ENCODE assay signal across 18 cellular contexts in the genomic region with DNA sequence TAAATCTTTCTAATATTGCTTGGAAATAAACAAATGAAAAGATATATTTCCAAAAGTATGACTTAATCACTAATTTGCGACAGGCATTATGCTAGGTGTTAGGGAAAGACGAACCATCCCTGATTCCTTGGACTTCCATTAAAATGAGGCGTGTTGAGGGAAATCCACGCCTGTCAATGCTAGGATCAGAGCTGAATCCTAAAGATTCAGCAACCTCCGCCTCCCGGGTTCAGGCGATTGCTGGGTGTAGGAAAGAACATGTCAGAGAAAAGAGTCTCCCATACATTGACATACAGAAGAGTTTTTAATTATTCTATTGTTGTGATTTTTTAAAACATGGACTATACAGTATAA. TPM values are rescaled to one million over a fixed set of nuclear protein-coding genes. Genes with fewer than 3 reads are reported as not detected.
DNase-seq lines count a peak whose midpoint lies in the region; ATAC-seq and TF ChIP-seq lines count a peak whose summit lies in the region.
"Had no signal": no experiment of that assay in that cellular context is flagged by ENCODE, and none has a peak within 500 bp of the region (broad histone marks: within the 10 kb centered on the region; RNA-seq: fewer than 3 reads in every experiment).

No MANE protein-coding gene starts in this region.

- peak overlapping the region; percentile 67 for H3K4me3 ChIP-seq in HUES64 (ENCODE audit: low read length)
- peak overlapping the region; percentile 3 to 39 (median 28) for H3K4me3 ChIP-seq in mammary epithelial cell (replicated peaks in 1 of 3; ENCODE audit: insufficient read depth in 1 of 3, low read depth in 2 of 3, low read length in 3 of 3)
- H3K4me3 ChIP-seq: GM23248 had no signal

- H3K4me3 Mint-ChIP-seq in mesothelial cell of epicardium: peak overlapping the region; percentile 58
- no peak overlapping the region for H3K4me3 Mint-ChIP-seq in activated CD4-positive, alpha-beta memory T cell treated with anti-CD3 and anti-CD28 coated beads for 36 hours
- H3K4me3 Mint-ChIP-seq: CD4-positive, CD25-positive, alpha-beta regulatory T cell; naive B cell; T-helper 2 cell treated with Interferon-gamma antibody and Interleukin-4, amounts not matched to agents 5 μg/mL and 100 μg/mL, for 36 hours had no signal

- H3K4me1 ChIP-seq in ES-I3 (ENCODE audit: insufficient read depth, low read length): no peaks in the 10 kb centered on the region
- peaks cover 6% of the 10 kb centered on the region; the same call in 1 of the 2 replicates for H3K4me1 ChIP-seq in HUES64 (ENCODE audit: insufficient read depth, low read length)
- H3K4me1 ChIP-seq in mammary epithelial cell (ENCODE audit: insufficient read depth, low read length): peaks cover 5% of the 10 kb centered on the region

- DNase-seq in mammary epithelial cell: no peak
- DNase-seq in mesothelial cell of epicardium (ENCODE audit: low spot score in 2 of 2, unreplicated experiment in 2 of 2): no peak
- no peak for DNase-seq in activated CD4-positive, alpha-beta memory T cell treated with anti-CD3 and anti-CD28 coated beads for 36 hours
- DNase-seq: CD4-positive, CD25-positive, alpha-beta regulatory T cell; GF-D8; kidney; MV-4-11; naive B cell; right cardiac atrium; stimulated activated naive CD4-positive, alpha-beta T cell had no signal

- H3K4me2 ChIP-seq in mammary epithelial cell (ENCODE audit: insufficient read depth, low read depth, low read length): peak overlapping the region; percentile 73

- ATAC-seq in GM19328 (IDR thresholded peaks at IDR 0.05; ENCODE audit: unreplicated experiment) (no peak), HG02610 (IDR thresholded peaks at IDR 0.05; ENCODE audit: unreplicated experiment) (no peak)
- ATAC-seq: right cardiac atrium had no signal

- no peak overlapping the region for H3K27ac Mint-ChIP-seq in mesothelial cell of epicardium
- H3K27ac Mint-ChIP-seq in activated CD4-positive, alpha-beta memory T cell treated with anti-CD3 and anti-CD28 coated beads for 36 hours: no peak overlapping the region
- H3K27ac Mint-ChIP-seq: T-helper 2 cell treated with Interferon-gamma antibody and Interleukin-4, amounts not matched to agents 5 μg/mL and 100 μg/mL, for 36 hours had no signal

- no peaks in the 10 kb centered on the region for H4K20me1 ChIP-seq in mammary epithelial cell (ENCODE audit: insufficient read depth, low read length)

- CTCF ChIA-PET in mammary epithelial cell (lab: Charles Lee; ENCODE audit: low non-redundant PET): no interaction called here
- CTCF ChIA-PET in activated CD4-positive, alpha-beta memory T cell treated with anti-CD3 and anti-CD28 coated beads for 36 hours (lab: Charles Lee): no interaction called here

- H3K36me3 Mint-ChIP-seq in mesothelial cell of epicardium: no peaks in the 10 kb centered on the region
- peaks cover 4% of the 10 kb centered on the region for H3K36me3 Mint-ChIP-seq in activated CD4-positive, alpha-beta memory T cell treated with anti-CD3 and anti-CD28 coated beads for 36 hours
- H3K36me3 Mint-ChIP-seq: CD4-positive, CD25-positive, alpha-beta regulatory T cell had no signal

- peaks cover 10% of the 10 kb centered on the region; the same call in 1 of the 2 replicates for H3K27me3 ChIP-seq in HUES64 (ENCODE audit: insufficient read depth, low read length)
- H3K27me3 ChIP-seq in mammary epithelial cell (ENCODE audit: insufficient read depth, low read length): peaks cover 2% of the 10 kb centered on the region

- H3K27ac ChIP-seq in HUES64 (ENCODE audit: low read depth, low read length) (no peak overlapping the region), mammary epithelial cell (ENCODE audit: insufficient read depth, low read depth, low read length) (no peak overlapping the region)
- H3K27ac ChIP-seq: GM23248 had no signal

- H3K9me3 ChIP-seq in ES-I3 (ENCODE audit: control insufficient read depth, insufficient read depth, low read length) (no peaks in the 10 kb centered on the region), HUES64 (ENCODE audit: insufficient read depth, low read depth, low read length) (no peaks in the 10 kb centered on the region), mammary epithelial cell (replicated peaks; ENCODE audit: insufficient read depth, low read length) (no peaks in the 10 kb centered on the region)

- WGBS in HUES64: 8% methylated on average over 4 of the region's 7 CpGs
- 59% methylated on average over 7 of the region's 7 CpGs for WGBS in mammary epithelial cell (ENCODE audit: low coverage, missing lambda C conversion rate)

- TF ChIP-seq CTCF in mammary epithelial cell (conservative IDR thresholded peaks at IDR 0.05 in 1 of 2, IDR thresholded peaks at IDR 0.05 in 1 of 2; ENCODE audit: extremely low read depth in 1 of 2, insufficient read depth in 1 of 2, low read depth in 1 of 2, low read length in 2 of 2): no peak
- TF ChIP-seq CTCF in mesothelial cell of epicardium (IDR thresholded peaks at IDR 0.05; ENCODE audit: unreplicated experiment): no peak

- in situ Hi-C loops in mammary epithelial cell (cut with MboI; ENCODE audit: low sequenced_read_pairs in 2 of 2): no loop called here

- H2AFZ ChIP-seq in mammary epithelial cell (ENCODE audit: low read depth, low read length): no peak overlapping the region
- H2AFZ ChIP-seq: GM23248 had no signal

- peaks cover 17% of the 10 kb centered on the region for H3K27me3 Mint-ChIP-seq in mesothelial cell of epicardium (ENCODE audit: low read depth)
- peaks cover 52% of the 10 kb centered on the region for H3K27me3 Mint-ChIP-seq in activated CD4-positive, alpha-beta memory T cell treated with anti-CD3 and anti-CD28 coated beads for 36 hours

- no peaks in the 10 kb centered on the region for H3K79me2 ChIP-seq in mammary epithelial cell (ENCODE audit: insufficient read depth, low read length)

- dilution Hi-C loops in mammary epithelial cell (cut with HindIII; ENCODE audit: low sequenced_read_pairs): no loop called here

- POLR2A ChIA-PET in activated CD4-positive, alpha-beta memory T cell treated with anti-CD3 and anti-CD28 coated beads for 36 hours (lab: Charles Lee): no interaction called here

- H3K36me3 ChIP-seq in ES-I3 (ENCODE audit: insufficient read depth, low read length) (no peaks in the 10 kb centered on the region), HUES64 (ENCODE audit: insufficient read depth, low read length) (no peaks in the 10 kb centered on the region), mammary epithelial cell (ENCODE audit: insufficient read depth, low read length) (no peaks in the 10 kb centered on the region)

- intact Hi-C loops in mammary epithelial cell (cut with micrococcal nuclease): loop anchor here (5.0 kb wide), 1 partner anchor 53 kb away; no protein-coding TSS in a partner anchor
- intact Hi-C loops in activated CD4-positive, alpha-beta memory T cell treated with anti-CD3 and anti-CD28 coated beads for 36 hours (cut with micrococcal nuclease): no loop called here

- H3K9ac ChIP-seq in ES-I3 (ENCODE audit: low read depth, low read length): peak overlapping the region; percentile 74; the same call in 1 of the 2 replicates
- H3K9ac ChIP-seq in HUES64 (ENCODE audit: low read depth, low read length): no peak overlapping the region
- no peak overlapping the region for H3K9ac ChIP-seq in mammary epithelial cell (ENCODE audit: insufficient read depth, low read length)
- H3K9ac ChIP-seq: GM23248 had no signal

- H3K9me3 Mint-ChIP-seq in mesothelial cell of epicardium: peaks cover 3% of the 10 kb centered on the region
- H3K9me3 Mint-ChIP-seq in activated CD4-positive, alpha-beta memory T cell treated with anti-CD3 and anti-CD28 coated beads for 36 hours: peaks cover 2% of the 10 kb centered on the region
- H3K9me3 Mint-ChIP-seq: T-helper 2 cell treated with Interferon-gamma antibody and Interleukin-4, amounts not matched to agents 5 μg/mL and 100 μg/mL, for 36 hours had no signal

- H3K4me1 Mint-ChIP-seq in mesothelial cell of epicardium: peaks cover 9% of the 10 kb centered on the region
- peaks cover 9% of the 10 kb centered on the region for H3K4me1 Mint-ChIP-seq in activated CD4-positive, alpha-beta memory T cell treated with anti-CD3 and anti-CD28 coated beads for 36 hours (ENCODE audit: low read depth)

- no TSS peak for BruUV-seq in mammary epithelial cell (replicated peaks; lab: Mats Ljungman, UMichigan)

RNA-seq across cellular contexts. Expression of a gene that starts 16.8 kb away (rescaled TPM):
- polyA plus RNA-seq in HUES64 (2013, experiment 1 of 2): 8.0 TPM
- polyA plus RNA-seq in HUES64 (2013, experiment 2 of 2): 8.5 TPM
- total RNA-seq in mammary epithelial cell: 10 to 100 TPM in 1 of 2 donors, 1 to 10 TPM in 1; 4.8 to 10.5 TPM
- 11.9 TPM for polyA plus RNA-seq in mammary epithelial cell
- polyA minus RNA-seq in mammary epithelial cell: 22.5 TPM
- total RNA-seq in mesothelial cell of epicardium: 16.2 to 20.6 TPM (median 19.1 TPM) in 3 replicates
- 1 to 10 TPM; 2.3 to 2.4 TPM for total RNA-seq in activated CD4-positive, alpha-beta memory T cell treated with anti-CD3 and anti-CD28 coated beads for 36 hours
- total RNA-seq: dermis microvascular lymphatic vessel endothelial cell, fibroblast of villous mesenchyme had no signal
- polyA plus RNA-seq: GM23248 had no signal
